Comparison of ENCODE assay signal across 1 cellular context in the genomic region with DNA sequence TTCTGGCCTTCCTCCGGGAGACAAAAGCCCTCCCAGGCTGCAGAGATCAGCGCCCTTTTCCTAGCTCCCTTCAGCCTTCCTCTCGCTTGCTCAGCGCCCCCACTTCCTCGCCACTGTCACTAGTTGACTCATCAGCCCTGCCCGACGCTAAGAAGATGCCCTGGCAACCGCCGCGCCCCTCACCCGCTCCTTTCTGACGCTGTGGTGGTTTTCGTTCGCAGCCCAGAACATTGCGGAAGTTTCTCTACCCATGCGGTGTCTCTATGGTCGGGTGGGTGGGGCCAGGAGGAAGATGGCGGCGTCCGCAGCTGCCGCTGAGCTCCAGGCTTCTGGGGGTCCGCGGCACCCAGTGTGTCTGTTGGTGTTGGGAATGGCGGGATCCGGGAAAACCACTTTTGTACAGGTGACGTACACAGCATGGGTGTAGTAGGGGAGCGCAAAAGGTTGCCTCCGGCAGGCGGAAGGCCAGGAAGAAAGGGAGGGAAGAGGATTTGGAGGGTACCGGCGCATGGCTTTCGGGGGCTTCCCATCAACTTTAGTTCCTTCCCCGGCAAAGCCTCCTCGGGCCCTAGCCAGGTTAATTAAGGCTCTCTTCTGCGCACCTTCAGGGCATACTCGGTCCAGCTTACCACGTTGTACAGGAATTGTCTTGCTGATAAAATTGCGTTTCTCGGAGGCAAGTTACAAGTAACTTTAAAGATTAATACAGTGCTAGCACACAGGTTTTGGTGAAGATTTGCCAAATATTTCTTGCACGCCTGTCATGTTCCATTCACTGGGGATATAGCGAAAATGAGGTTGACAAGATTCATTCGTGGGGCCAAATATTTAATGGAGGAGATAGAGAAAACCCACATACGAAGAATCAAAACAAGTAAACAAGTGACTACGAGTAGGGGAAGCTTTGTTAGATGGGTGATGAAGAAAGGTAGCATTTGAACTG.
A peak's percentile ranks its signal among the peaks of the same experiment; 100 is the strongest.
TF ChIP-seq lines count a peak whose summit lies in the region.

A gene with protein sequence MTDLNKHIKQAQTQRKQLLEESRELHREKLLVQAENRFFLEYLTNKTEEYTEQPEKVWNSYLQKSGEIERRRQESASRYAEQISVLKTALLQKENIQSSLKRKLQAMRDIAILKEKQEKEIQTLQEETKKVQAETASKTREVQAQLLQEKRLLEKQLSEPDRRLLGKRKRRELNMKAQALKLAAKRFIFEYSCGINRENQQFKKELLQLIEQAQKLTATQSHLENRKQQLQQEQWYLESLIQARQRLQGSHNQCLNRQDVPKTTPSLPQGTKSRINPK (minus strand): TSS at position 246 of the 943 bp plus-strand sequence. CDS start 1,213 bp downstream, outside the sequence.
GPN1 (plus strand) TSS at position 284 of the 943 bp plus-strand sequence; CDS start at position 293, 9 bp downstream.

TF ChIP-seq in HepG2, 621 proteins besides CTCF, POLR2A, EP300 and RAD21 (continued from another document and continues in another):
- TF ChIP-seq ZBED4 (CRISPR knock-in tag; IDR thresholded peaks at IDR 0.05; ENCODE audit: borderline replicate concordance) (peak; percentile 51; the same call in 1 of the 2 replicates), JUN (CRISPR knock-in tag; IDR thresholded peaks at IDR 0.05) (peak; percentile 65; the same call in 1 of the 2 replicates), ZSCAN12 (CRISPR knock-in tag; IDR thresholded peaks at IDR 0.05) (no peak), BHLHE40 (IDR thresholded peaks at IDR 0.05; ENCODE audit: low read length) (no peak), SIN3A (IDR thresholded peaks at IDR 0.05; ENCODE audit: borderline replicate concordance, low read depth, low read length) (peak; percentile 97), NFE2L1 (CRISPR knock-in tag; IDR thresholded peaks at IDR 0.05; ENCODE audit: borderline replicate concordance) (no peak), PAWR (CRISPR knock-in tag; IDR thresholded peaks at IDR 0.05; ENCODE audit: borderline replicate concordance) (no peak), FOSL2 (CRISPR knock-in tag; IDR thresholded peaks at IDR 0.05) (peak; percentile 94), ZNF644 (CRISPR knock-in tag; IDR thresholded peaks at IDR 0.05; ENCODE audit: low read depth) (no peak), MAZ (IDR thresholded peaks at IDR 0.05; ENCODE audit: borderline replicate concordance, low read depth, low read length) (0 out of 2 replicates have a peak, but pooled peaks have one; percentile 47), MAZ (CRISPR knock-in tag; IDR thresholded peaks at IDR 0.05; ENCODE audit: low read depth) (peak; percentile 92), FLYWCH1 (CRISPR knock-in tag; IDR thresholded peaks at IDR 0.05) (no peak), SP4 (CRISPR knock-in tag; IDR thresholded peaks at IDR 0.05) (peak; percentile 82), ARNT2 (CRISPR knock-in tag; IDR thresholded peaks at IDR 0.05; ENCODE audit: low read depth) (peak; percentile 62), ZFP62 (CRISPR knock-in tag; IDR thresholded peaks at IDR 0.05) (no peak), KLF13 (CRISPR knock-in tag; IDR thresholded peaks at IDR 0.05) (no peak), ZNF24 (IDR thresholded peaks at IDR 0.05) (no peak), ZNF256 (CRISPR knock-in tag; conservative IDR thresholded peaks at IDR 0.05) (0 out of 2 replicates have a peak, but pooled peaks have one; percentile 50), RBM22 (optimal IDR thresholded peaks at IDR 0.05; ENCODE audit: low read length) (peak; percentile 58), TBX3 (IDR thresholded peaks at IDR 0.05; ENCODE audit: borderline replicate concordance) (peak; percentile 33; the same call in 1 of the 2 replicates), ATM (IDR thresholded peaks at IDR 0.05; ENCODE audit: borderline replicate concordance) (no peak), HINFP (CRISPR knock-in tag; IDR thresholded peaks at IDR 0.05; ENCODE audit: low read depth) (peak; percentile 95; the same call in 1 of the 2 replicates), SOX5 (CRISPR knock-in tag; IDR thresholded peaks at IDR 0.05; ENCODE audit: borderline replicate concordance) (peak; percentile 67; the same call in 1 of the 2 replicates), ATF6 (CRISPR knock-in tag; conservative IDR thresholded peaks at IDR 0.05) (no peak; the same call in 1 of the 2 replicates), ZSCAN5A (CRISPR knock-in tag; IDR thresholded peaks at IDR 0.05; ENCODE audit: borderline replicate concordance) (peak; percentile 57; the same call in 1 of the 2 replicates), SIX1 (CRISPR knock-in tag; IDR thresholded peaks at IDR 0.05; ENCODE audit: borderline replicate concordance) (peak; percentile 26; the same call in 1 of the 2 replicates), ZNF3 (CRISPR knock-in tag; IDR thresholded peaks at IDR 0.05) (peak; percentile 58; the same call in 1 of the 2 replicates), DR1 (CRISPR knock-in tag; IDR thresholded peaks at IDR 0.05) (peak; percentile 80), ATF4 (CRISPR knock-in tag; IDR thresholded peaks at IDR 0.05) (peak in 1 of 2 experiments; percentile 67; a peak in 1 of 4 replicates), TBL1XR1 (IDR thresholded peaks at IDR 0.05; ENCODE audit: borderline replicate concordance, low read length, partially characterized antibody) (peak; percentile 56), HNF4G (IDR thresholded peaks at IDR 0.05; ENCODE audit: borderline replicate concordance, low read depth, low read length) (no peak), HNF4G (CRISPR knock-in tag; IDR thresholded peaks at IDR 0.05; ENCODE audit: borderline replicate concordance, low read depth) (no peak), ZNF138 (CRISPR knock-in tag; IDR thresholded peaks at IDR 0.05; ENCODE audit: low read depth) (0 out of 2 replicates have a peak, but pooled peaks have one; percentile 23), MTA1 (CRISPR knock-in tag; IDR thresholded peaks at IDR 0.05; ENCODE audit: borderline replicate concordance) (peak; percentile 88), CCAR2 (optimal IDR thresholded peaks at IDR 0.05; ENCODE audit: low read depth, low read length) (no peak), BATF2 (CRISPR knock-in tag; IDR thresholded peaks at IDR 0.05) (no peak)
- TF ChIP-seq, protein P1, sequence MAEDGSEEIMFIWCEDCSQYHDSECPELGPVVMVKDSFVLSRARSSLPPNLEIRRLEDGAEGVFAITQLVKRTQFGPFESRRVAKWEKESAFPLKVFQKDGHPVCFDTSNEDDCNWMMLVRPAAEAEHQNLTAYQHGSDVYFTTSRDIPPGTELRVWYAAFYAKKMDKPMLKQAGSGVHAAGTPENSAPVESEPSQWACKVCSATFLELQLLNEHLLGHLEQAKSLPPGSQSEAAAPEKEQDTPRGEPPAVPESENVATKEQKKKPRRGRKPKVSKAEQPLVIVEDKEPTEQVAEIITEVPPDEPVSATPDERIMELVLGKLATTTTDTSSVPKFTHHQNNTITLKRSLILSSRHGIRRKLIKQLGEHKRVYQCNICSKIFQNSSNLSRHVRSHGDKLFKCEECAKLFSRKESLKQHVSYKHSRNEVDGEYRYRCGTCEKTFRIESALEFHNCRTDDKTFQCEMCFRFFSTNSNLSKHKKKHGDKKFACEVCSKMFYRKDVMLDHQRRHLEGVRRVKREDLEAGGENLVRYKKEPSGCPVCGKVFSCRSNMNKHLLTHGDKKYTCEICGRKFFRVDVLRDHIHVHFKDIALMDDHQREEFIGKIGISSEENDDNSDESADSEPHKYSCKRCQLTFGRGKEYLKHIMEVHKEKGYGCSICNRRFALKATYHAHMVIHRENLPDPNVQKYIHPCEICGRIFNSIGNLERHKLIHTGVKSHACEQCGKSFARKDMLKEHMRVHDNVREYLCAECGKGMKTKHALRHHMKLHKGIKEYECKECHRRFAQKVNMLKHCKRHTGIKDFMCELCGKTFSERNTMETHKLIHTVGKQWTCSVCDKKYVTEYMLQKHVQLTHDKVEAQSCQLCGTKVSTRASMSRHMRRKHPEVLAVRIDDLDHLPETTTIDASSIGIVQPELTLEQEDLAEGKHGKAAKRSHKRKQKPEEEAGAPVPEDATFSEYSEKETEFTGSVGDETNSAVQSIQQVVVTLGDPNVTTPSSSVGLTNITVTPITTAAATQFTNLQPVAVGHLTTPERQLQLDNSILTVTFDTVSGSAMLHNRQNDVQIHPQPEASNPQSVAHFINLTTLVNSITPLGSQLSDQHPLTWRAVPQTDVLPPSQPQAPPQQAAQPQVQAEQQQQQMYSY (CRISPR knock-in tag; IDR thresholded peaks at IDR 0.05), result no peak
- TF ChIP-seq, protein P2, sequence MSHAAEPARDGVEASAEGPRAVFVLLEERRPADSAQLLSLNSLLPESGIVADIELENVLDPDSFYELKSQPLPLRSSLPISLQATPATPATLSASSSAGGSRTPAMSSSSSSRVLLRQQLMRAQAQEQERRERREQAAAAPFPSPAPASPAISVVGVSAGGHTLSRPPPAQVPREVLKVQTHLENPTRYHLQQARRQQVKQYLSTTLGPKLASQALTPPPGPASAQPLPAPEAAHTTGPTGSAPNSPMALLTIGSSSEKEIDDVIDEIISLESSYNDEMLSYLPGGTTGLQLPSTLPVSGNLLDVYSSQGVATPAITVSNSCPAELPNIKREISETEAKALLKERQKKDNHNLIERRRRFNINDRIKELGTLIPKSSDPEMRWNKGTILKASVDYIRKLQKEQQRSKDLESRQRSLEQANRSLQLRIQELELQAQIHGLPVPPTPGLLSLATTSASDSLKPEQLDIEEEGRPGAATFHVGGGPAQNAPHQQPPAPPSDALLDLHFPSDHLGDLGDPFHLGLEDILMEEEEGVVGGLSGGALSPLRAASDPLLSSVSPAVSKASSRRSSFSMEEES (CRISPR knock-in tag; IDR thresholded peaks at IDR 0.05), result no peak
